Comparison of ENCODE assay signal across 29 cellular contexts in the genomic region with DNA sequence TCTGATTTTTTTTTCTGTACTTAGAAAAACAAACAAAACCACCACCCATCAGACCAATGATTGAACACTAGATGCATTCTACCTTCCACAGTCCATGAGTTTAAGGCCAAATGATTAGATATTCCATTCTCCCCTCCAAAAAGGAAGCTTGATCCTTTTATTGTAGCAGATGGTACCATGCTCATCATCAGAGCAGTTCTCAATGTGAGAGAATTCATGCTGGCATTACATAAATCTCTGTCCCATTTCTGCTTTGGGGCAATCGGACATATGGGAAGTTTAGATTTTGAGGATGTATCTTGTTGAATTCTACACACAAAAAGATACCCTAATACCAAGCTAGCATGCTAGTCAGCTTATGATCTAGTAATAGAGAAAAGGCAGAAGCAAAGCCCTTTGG.
"Had no signal": no experiment of that assay in that cellular context is flagged by ENCODE, and none has a peak within 500 bp of the region (broad histone marks: within the 10 kb centered on the region; RNA-seq: fewer than 3 reads in every experiment).

No MANE protein-coding gene starts in this region.

- H3K4me3 ChIP-seq: neural progenitor cell, ovary, prostate gland, skin epidermis, smooth muscle cell, spleen, suprapubic skin, testis, tibial artery, transverse colon, upper lobe of right lung, uterus had no signal

- ATAC-seq: naive thymus-derived CD4-positive, alpha-beta T cell; natural killer cell; right cardiac atrium; sciatic nerve; stimulated activated memory B cell treated with anti-CD40 and anti-IgM and Interleukin-4, amounts not matched to agents 10 μg/mL and 1 μg/mL and 100 μg/mL, for 72 hours; stimulated activated naive CD8-positive, alpha-beta T cell treated with anti-CD3 and anti-CD28 coated beads, Interleukin-15, amount 100 ng/mL, for 72 hours; stimulated activated naive CD8-positive, alpha-beta T cell treated with anti-CD3 and anti-CD28 coated beads, Interleukin-15, Interleukin-2, amounts not matched to agents 100 U/mL and 50 U/mL, for 24 hours; upper lobe of right lung had no signal

- H3K27me3 ChIP-seq: neural progenitor cell, ovary, spleen, suprapubic skin, testis, tibial artery, transverse colon, upper lobe of right lung, uterus had no signal

- H3K36me3 ChIP-seq: neural progenitor cell, ovary, prostate gland, spleen, suprapubic skin, tibial artery, transverse colon, upper lobe of right lung, uterus had no signal

- H3K4me1 ChIP-seq: neural progenitor cell, parathyroid adenoma, prostate gland, spleen, suprapubic skin, testis, tibial artery, transverse colon, upper lobe of right lung, uterus had no signal

- DNase-seq: naive thymus-derived CD4-positive, alpha-beta T cell; natural killer cell; occipital lobe; ovary; retina; right cardiac atrium; spleen; stimulated activated CD4-positive, alpha-beta T cell treated with anti-CD3 and anti-CD28 coated beads, Interleukin-12 subunit alpha, Interleukin-12 subunit beta, amount 100 ng/mL, for 4 hours; stimulated activated CD4-positive, alpha-beta T cell treated with anti-CD3 and anti-CD28 coated beads, Interleukin-1b, Interleukin-23, amount 100 ng/mL, for 48 hours; stimulated activated CD4-positive, alpha-beta T cell treated with anti-CD3 and anti-CD28 coated beads, Interleukin-4, amount 100 ng/mL, for 1 hour; stimulated activated CD4-positive, alpha-beta T cell treated with anti-CD3 and anti-CD28 coated beads, Interleukin-4, amount 100 ng/mL, for 4 hours; stimulated activated CD8-positive, alpha-beta memory T cell treated with anti-CD3 and anti-CD28 coated beads, Interleukin-4, amount 100 ng/mL, for 48 hours; stimulated activated naive CD4-positive, alpha-beta T cell; stimulated activated naive CD8-positive, alpha-beta T cell treated with anti-CD3 and anti-CD28 coated beads, Interleukin-15, amount 100 ng/mL, for 72 hours; stimulated activated naive CD8-positive, alpha-beta T cell treated with anti-CD3 and anti-CD28 coated beads, Interleukin-15, Interleukin-2, amounts not matched to agents 100 U/mL and 50 U/mL, for 24 hours; substantia nigra; testis; tibial artery; transverse colon; upper lobe of right lung; uterus had no signal

- H3K27ac ChIP-seq: neural progenitor cell, ovary, parathyroid adenoma, prostate gland, skin epidermis, spleen, suprapubic skin, testis, tibial artery, transverse colon, upper lobe of right lung, uterus had no signal

- H3K9me3 ChIP-seq: ovary, prostate gland, spleen, suprapubic skin, testis, tibial artery, transverse colon, upper lobe of right lung, uterus had no signal
